Comparison of ENCODE assay signal across 1 cellular context in genomic region chr17:57288753-57289121, GRCh38.
TF ChIP-seq lines count a peak whose summit lies in the region.

No MANE protein-coding gene starts in this region.

TF ChIP-seq in GM23338, 12 proteins besides CTCF, POLR2A, EP300 and RAD21 (continued from another document):
- TF ChIP-seq ZNF462 (CRISPR knock-in tag; IDR thresholded peaks at IDR 0.05): no peak
- TF ChIP-seq ZNF114 (CRISPR knock-in tag; IDR thresholded peaks at IDR 0.05): no peak
TF ChIP-seq in GM23338: peak in this region for 0.
